In genomic region chr6:154402081-154402780, GRCh38 we compare ENCODE assay signal across 1 cellular context.
TF ChIP-seq lines count a peak whose summit lies in the region.

No MANE protein-coding gene starts in this region.

TF ChIP-seq in HepG2, 621 proteins besides CTCF, POLR2A, EP300 and RAD21:
- TF ChIP-seq TAF1 (CRISPR knock-in tag; IDR thresholded peaks at IDR 0.05): no peak
- TF ChIP-seq USF2 (IDR thresholded peaks at IDR 0.05; ENCODE audit: low read depth, low read length): no peak
- no peak for TF ChIP-seq USF2 (CRISPR knock-in tag; IDR thresholded peaks at IDR 0.05; ENCODE audit: borderline replicate concordance)
- TF ChIP-seq MAFF (IDR thresholded peaks at IDR 0.05; ENCODE audit: low read depth, low read length): peak; percentile 64
- TF ChIP-seq MAX (IDR thresholded peaks at IDR 0.05): no peak
- TF ChIP-seq MAFK (conservative IDR thresholded peaks at IDR 0.05 in 1 of 2, IDR thresholded peaks at IDR 0.05 in 1 of 2; ENCODE audit: low read length in 2 of 2): peak; percentile 82 to 83
